Comparison of ENCODE assay signal across 12 cellular contexts in the genomic region with DNA sequence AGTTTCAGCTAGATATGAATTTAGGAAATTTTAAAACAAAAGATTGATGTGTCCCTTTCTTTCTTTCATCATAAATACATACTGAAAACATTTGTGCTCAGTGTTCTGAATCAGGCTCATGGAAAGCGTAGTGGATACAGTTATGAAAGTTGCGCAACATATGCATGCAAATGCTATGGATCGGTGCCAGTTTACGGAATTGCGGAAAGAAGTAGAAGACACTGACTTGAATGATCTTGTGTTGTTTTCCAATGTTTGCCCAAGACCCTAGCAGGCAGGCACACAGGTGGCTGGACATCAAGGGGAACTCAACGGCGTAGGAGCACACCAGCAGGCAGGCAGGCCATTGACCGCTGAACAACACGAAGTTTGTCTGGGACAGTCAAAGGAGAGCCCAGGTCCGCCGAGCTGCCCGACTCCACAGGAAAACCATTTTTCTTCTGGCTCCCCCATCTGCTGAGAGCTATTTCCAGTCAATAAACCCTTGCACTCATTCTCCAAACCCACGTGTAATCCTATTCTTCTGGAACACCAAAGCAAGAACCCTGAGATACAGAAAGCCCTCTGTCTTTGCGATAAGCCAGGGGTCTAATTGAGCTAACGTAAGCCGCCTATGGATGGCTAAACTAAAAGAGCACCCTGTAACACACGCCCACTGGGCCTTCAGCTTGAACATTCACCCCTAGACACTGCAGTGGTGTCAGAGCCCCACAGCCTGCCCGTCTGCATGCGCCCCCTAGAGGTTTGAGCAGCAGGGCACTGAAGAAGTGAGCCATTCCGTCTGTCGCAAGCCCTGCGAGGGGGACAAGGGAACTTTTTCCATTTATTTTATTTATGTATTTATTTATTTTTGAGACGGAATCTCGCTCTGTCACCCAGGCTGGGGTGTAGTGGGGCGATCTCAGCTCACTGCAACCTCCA. TPM values are rescaled to one million over a fixed set of nuclear protein-coding genes. Genes with fewer than 3 reads are reported as not detected.
A peak's percentile ranks its signal among the peaks of the same experiment; 100 is the strongest.
DNase-seq lines count a peak whose midpoint lies in the region; ATAC-seq and TF ChIP-seq lines count a peak whose summit lies in the region.
"Had no signal": no experiment of that assay in that cellular context is flagged by ENCODE, and none has a peak within 500 bp of the region (broad histone marks: within the 10 kb centered on the region; RNA-seq: fewer than 3 reads in every experiment).

No MANE protein-coding gene starts in this region.

- H3K9ac ChIP-seq in OCI-LY1 (ENCODE audit: low read length), result no peak overlapping the region

- H3K36me3 ChIP-seq in GM06990 (ENCODE audit: control insufficient read depth, insufficient read depth, low read length), result no peaks in the 10 kb centered on the region
- H3K36me3 ChIP-seq in OCI-LY1 (ENCODE audit: insufficient read depth, low read length), result no peaks in the 10 kb centered on the region
- H3K36me3 ChIP-seq in gastroesophageal sphincter, result no peaks in the 10 kb centered on the region
- H3K36me3 ChIP-seq: colonic mucosa had no signal

- peaks cover 62% of the 10 kb centered on the region for H3K4me1 ChIP-seq in OCI-LY1 (ENCODE audit: insufficient read depth, low read length, severe bottlenecking)
- H3K4me1 ChIP-seq in gastroesophageal sphincter, result peaks cover 0 to 30% (median 0%) of the 10 kb centered on the region in 3 donors

- H3K27me3 ChIP-seq in GM06990 (replicated peaks; ENCODE audit: control insufficient read depth, insufficient read depth, low read length) (no peaks in the 10 kb centered on the region), OCI-LY1 (ENCODE audit: insufficient read depth, low read length) (no peaks in the 10 kb centered on the region), gastroesophageal sphincter (no peaks in the 10 kb centered on the region)
- H3K27me3 ChIP-seq: colonic mucosa had no signal

- WGBS in gastroesophageal sphincter (ENCODE audit: low coverage in 1 of 2), 2 donors, result 92 to 97% methylated on average over 5 to 17 of the region's 25 CpGs

- DNase-seq in AG09309 (ENCODE audit: low read depth) (no peak), GM06990 (ENCODE audit: extremely low read depth, insufficient read length) (no peak), erythroblast (lab: John Stamatoyannopoulos, UW) (peak; percentile 8 to 24), DMS 273 (lab: John Stamatoyannopoulos, UW; ENCODE audit: unreplicated experiment) (no peak)
- DNase-seq in naive thymus-derived CD8-positive, alpha-beta T cell, result no peak
- DNase-seq: colonic mucosa, NCI-H1436 treated with DMSO at 0.1 percent for 48 hours, retina, T1000 had no signal

- H3K9me3 ChIP-seq in OCI-LY1 (ENCODE audit: low read length), result no peaks in the 10 kb centered on the region
- no peaks in the 10 kb centered on the region for H3K9me3 ChIP-seq in gastroesophageal sphincter
- H3K9me3 ChIP-seq: colonic mucosa had no signal

- no peak for TF ChIP-seq POLR2A in erythroblast (IDR thresholded peaks at IDR 0.05; ENCODE audit: low read length)
- no peak for TF ChIP-seq POLR2A in gastroesophageal sphincter (IDR thresholded peaks at IDR 0.05)

- POLR2A ChIA-PET in naive thymus-derived CD8-positive, alpha-beta T cell (lab: Charles Lee), result interaction anchor here (0.6 to 4.9 kb wide), 5 partner anchors 7 to 44 kb away, joined by 3 to 73 read pairs (median 7); a partner anchor contains a TSS

- no peaks in the 10 kb centered on the region for H3F3A ChIP-seq in OCI-LY1 (ENCODE audit: insufficient read depth, low read length)

- H3K4me3 ChIP-seq in AG09309 (ENCODE audit: control insufficient read depth, low read depth, low read length) (no peak overlapping the region), GM06990 (replicated peaks; ENCODE audit: low read depth, low read length) (no peak overlapping the region), OCI-LY1 (ENCODE audit: low read depth, low read length, poor library complexity, severe bottlenecking) (no peak overlapping the region), gastroesophageal sphincter (no peak overlapping the region)
- H3K4me3 ChIP-seq: colonic mucosa had no signal

- ATAC-seq in HG03460 (IDR thresholded peaks at IDR 0.05; ENCODE audit: unreplicated experiment) (no peak), gastroesophageal sphincter (no peak)
- ATAC-seq in naive thymus-derived CD8-positive, alpha-beta T cell, result no peak

- TF ChIP-seq CTCF in AG09309 (IDR thresholded peaks at IDR 0.05; ENCODE audit: control insufficient read depth, insufficient read depth, low read depth, low read length, missing control alignments) (peak; percentile 13), GM06990 (IDR thresholded peaks at IDR 0.05; ENCODE audit: insufficient read depth, low read length, poor library complexity, severe bottlenecking) (peak; percentile 20), OCI-LY1 (IDR thresholded peaks at IDR 0.05; ENCODE audit: low read length) (peak; percentile 40), gastroesophageal sphincter (IDR thresholded peaks at IDR 0.05) (no peak)

- no peak overlapping the region for H3K27ac ChIP-seq in OCI-LY1 (ENCODE audit: low read depth, low read length, poor library complexity, severe bottlenecking)
- no peak overlapping the region for H3K27ac ChIP-seq in gastroesophageal sphincter
- H3K27ac ChIP-seq: colonic mucosa had no signal

- H3K27ac Mint-ChIP-seq in naive thymus-derived CD8-positive, alpha-beta T cell, result peak overlapping the region in 4 of 10 donors; percentile 6 to 51 (median 30)

- H2AFZ ChIP-seq in OCI-LY1 (ENCODE audit: low read length), result no peak overlapping the region

- no peak for TF ChIP-seq EP300 in gastroesophageal sphincter (IDR thresholded peaks at IDR 0.05)

- peaks cover 20 to 75% (median 48%) of the 10 kb centered on the region in 4 donors for H3K4me1 Mint-ChIP-seq in naive thymus-derived CD8-positive, alpha-beta T cell

- H3K4me2 ChIP-seq in OCI-LY1 (ENCODE audit: low read length), result no peak overlapping the region

- H3K36me3 Mint-ChIP-seq in naive thymus-derived CD8-positive, alpha-beta T cell, result no peaks in the 10 kb centered on the region

- H3K9me2 ChIP-seq in OCI-LY1 (ENCODE audit: low read depth, low read length), result no peaks in the 10 kb centered on the region

- no peaks in the 10 kb centered on the region for H4K20me1 ChIP-seq in OCI-LY1 (ENCODE audit: insufficient read depth, low read length)

- H3K9me3 Mint-ChIP-seq in naive thymus-derived CD8-positive, alpha-beta T cell, result peaks cover 0 to under 1% (median 0%) of the 10 kb centered on the region in 9 donors

- no peak overlapping the region for H3K4me3 Mint-ChIP-seq in naive thymus-derived CD8-positive, alpha-beta T cell

- H3K79me2 ChIP-seq in OCI-LY1 (ENCODE audit: insufficient read depth, low read length), result no peaks in the 10 kb centered on the region

- H3K27me3 Mint-ChIP-seq in naive thymus-derived CD8-positive, alpha-beta T cell, result no peaks in the 10 kb centered on the region

RNA-seq across cellular contexts. Expression of a gene that starts 7.4 kb away (rescaled TPM):
- 10 to 100 TPM; 10.6 to 19.0 (median 14.0) TPM for total RNA-seq in gastroesophageal sphincter
- 10 to 100 TPM; 94.8 to 97.7 TPM for total RNA-seq in naive thymus-derived CD8-positive, alpha-beta T cell
- polyA plus RNA-seq in naive thymus-derived CD8-positive, alpha-beta T cell, result 10 to 100 TPM; 16.7 to 22.9 (median 19.1) TPM

RNA-seq across cellular contexts. Expression of a gene that starts 37.1 kb away (rescaled TPM):
- 10 to 100 TPM; 22.4 to 58.2 (median 34.0) TPM for total RNA-seq in gastroesophageal sphincter
- total RNA-seq in naive thymus-derived CD8-positive, alpha-beta T cell, result 10 to 100 TPM; 56.4 to 56.9 TPM
- 10 to 100 TPM; 29.6 to 41.9 (median 32.2) TPM for polyA plus RNA-seq in naive thymus-derived CD8-positive, alpha-beta T cell

Comparison
In these comparisons a context has a peak if more than half of its experiments do, and no peak if none do; other contexts are left out.
1. DNase-seq: peak in erythroblast (2 of 2); none in AG09309 (single experiment), GM06990 (single experiment), DMS 273 (single experiment) and naive thymus-derived CD8-positive, alpha-beta T cell (0 of 10).
2. CTCF ChIP-seq: peak in AG09309 (single experiment), GM06990 (single experiment) and OCI-LY1 (single experiment); none in gastroesophageal sphincter (0 of 4).
3. RNA of a gene that starts 7.4 kb away (total RNA-seq): 94.8 to 97.7 TPM in naive thymus-derived CD8-positive, alpha-beta T cell; 10.6 to 19.0 TPM in gastroesophageal sphincter; every median in the first group is over 4 times any median in the second.